Comparison of ENCODE assay signal across 11 cellular contexts in the genomic region with DNA sequence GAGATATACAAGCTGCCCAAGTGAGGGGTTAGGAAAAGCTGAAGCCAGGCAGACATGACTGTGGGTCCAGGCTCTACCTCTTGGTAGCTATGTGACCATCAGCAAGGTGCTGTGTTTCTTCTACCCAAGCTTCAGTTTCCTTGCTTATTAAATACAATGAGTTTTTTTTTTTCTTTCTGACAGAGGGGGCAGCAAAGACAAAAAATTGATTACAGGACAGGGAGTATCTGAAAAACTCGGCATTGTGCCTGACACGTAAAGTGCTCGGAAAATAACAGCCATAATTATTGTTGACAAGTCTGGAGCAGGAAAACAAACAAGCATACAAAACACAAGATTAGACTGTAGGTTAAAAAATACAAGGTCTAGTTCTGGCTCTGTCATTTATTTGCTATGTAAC. TPM values are rescaled to one million over a fixed set of nuclear protein-coding genes. Genes with fewer than 3 reads are reported as not detected.
"Had no signal": no experiment of that assay in that cellular context is flagged by ENCODE, and none has a peak within 500 bp of the region (broad histone marks: within the 10 kb centered on the region; RNA-seq: fewer than 3 reads in every experiment).

No MANE protein-coding gene starts in this region.

RNA-seq across cellular contexts. Expression of a gene that starts 23.3 kb away (rescaled TPM):
- total RNA-seq: activated B cell treated with CpG ODN at 0.5 μM for 24 hours; activated CD4-positive, alpha-beta memory T cell treated with anti-CD3 and anti-CD28 coated beads for 36 hours; activated naive CD4-positive, alpha-beta T cell treated with anti-CD3 and anti-CD28 coated beads for 36 hours; activated naive CD4-positive, alpha-beta T cell treated with anti-CD3 and anti-CD28 coated beads, Interleukin-2, amount 50 U/mL, for 72 hours; activated T-cell treated with anti-CD3 and anti-CD28 coated beads, Interleukin-2, amount 50 U/mL, for 4 hours; activated T-helper 1 cell treated with anti-CD3 and anti-CD28 coated beads, Interleukin-12 subunit alpha, Interleukin-12 subunit beta, Interleukin-2, Interleukin-4 antibody, amounts not matched to agents 30 ng/mL and 10 ng/mL and 1 ng/mL, durations not matched to agents 14 hours and 24 hours and 36 hours; bronchial epithelial cell; Peyer's patch; SJSA1; T-cell; T-helper 17 cell had no signal
